Comparison of ENCODE assay signal across 8 cellular contexts in genomic region chr12:56266634-56267442, GRCh38. TPM values are rescaled to one million over a fixed set of nuclear protein-coding genes. Genes with fewer than 3 reads are reported as not detected.
DNase-seq lines count a peak whose midpoint lies in the region; ATAC-seq and TF ChIP-seq lines count a peak whose summit lies in the region.

TSS of gene COQ10A (plus strand) at chr12:56266942. CDS start at chr12:56267119, 177 bp downstream.

- H3K4me3 ChIP-seq in BJ (ENCODE audit: low read depth, low read length), result peak within 1 kb of the TSS; percentile 78

- TF ChIP-seq POLR2A in GM19193 (IDR thresholded peaks at IDR 0.05; ENCODE audit: extremely low read depth, insufficient read depth, insufficient read length), result peak; percentile 91

- H3K27ac ChIP-seq in cingulate gyrus (ENCODE audit: low read depth, low read length) (peak within 1 kb of the TSS; percentile 85), layer of hippocampus (ENCODE audit: low read depth, low read length) (peak within 1 kb of the TSS; percentile 92)

- H3K27me3 ChIP-seq in BJ (ENCODE audit: control insufficient read depth, insufficient read depth, low read length) (no peaks in the 10 kb centered on the region), layer of hippocampus (ENCODE audit: control insufficient read depth, insufficient read depth, low read length) (no peaks in the 10 kb centered on the region)

- POLR2A ChIA-PET in BJ (lab: Charles Lee), result interaction anchor here (0.6 to 1.2 kb wide), 2 partner anchors 8 to 148 kb away, joined by 4 to 5 read pairs; partner anchors contain the start of gene ANKRD52

- TF ChIP-seq CTCF in BJ (IDR thresholded peaks at IDR 0.05; ENCODE audit: insufficient read depth, low read depth, low read length), result peak; percentile 82

- 0 out of 2 replicates have a peak, but pooled peaks cover 1% of the 10 kb centered on the region for H3K36me3 ChIP-seq in BJ (ENCODE audit: control insufficient read depth, insufficient read depth, low read length)

- ATAC-seq in HG03432 (IDR thresholded peaks at IDR 0.05; ENCODE audit: unreplicated experiment), result peak; percentile 92

- CTCF ChIA-PET in BJ (lab: Yijun Ruan, JAX), result interaction anchor here (0.6 to 4.4 kb wide), 13 partner anchors 9 to 148 kb away, joined by 3 to 24 read pairs (median 4); partner anchors contain the start of genes ANKRD52, CNPY2, CS and RNF41

- DNase-seq in BJ (ENCODE audit: low read depth) (peak; percentile 41), NCI-H524 (lab: John Stamatoyannopoulos, UW) (peak; percentile 81 to 85)
- DNase-seq in activated CD4-positive, alpha-beta T cell treated with anti-CD3 and anti-CD28 coated beads for 48 hours, result peak; percentile 89
- peak; percentile 71 to 77 for DNase-seq in stimulated activated CD4-positive, alpha-beta T cell treated with anti-CD3 and anti-CD28 coated beads, Interleukin-1b, Interleukin-23, amount 100 ng/mL, for 4 hours (ENCODE audit: low read depth in 2 of 2)

RNA-seq across cellular contexts. Expression of gene COQ10A, which starts in this region (rescaled TPM):
- 13.7 and 14.1 TPM in 2 replicates for polyA plus RNA-seq in BJ (2011; rRNA removed)
- polyA minus RNA-seq in BJ (2011; rRNA and poly(A)+ RNA removed), result 5.4 and 8.8 TPM in 2 replicates

Comparison
In these comparisons a context has a peak if more than half of its experiments do, and no peak if none do; other contexts are left out.
1. Peak in every context shown above with its lines: DNase-seq, ATAC-seq, H3K4me3 ChIP-seq and H3K27ac ChIP-seq.